ENCODE assay signal across 8 cellular contexts in the genomic region with DNA sequence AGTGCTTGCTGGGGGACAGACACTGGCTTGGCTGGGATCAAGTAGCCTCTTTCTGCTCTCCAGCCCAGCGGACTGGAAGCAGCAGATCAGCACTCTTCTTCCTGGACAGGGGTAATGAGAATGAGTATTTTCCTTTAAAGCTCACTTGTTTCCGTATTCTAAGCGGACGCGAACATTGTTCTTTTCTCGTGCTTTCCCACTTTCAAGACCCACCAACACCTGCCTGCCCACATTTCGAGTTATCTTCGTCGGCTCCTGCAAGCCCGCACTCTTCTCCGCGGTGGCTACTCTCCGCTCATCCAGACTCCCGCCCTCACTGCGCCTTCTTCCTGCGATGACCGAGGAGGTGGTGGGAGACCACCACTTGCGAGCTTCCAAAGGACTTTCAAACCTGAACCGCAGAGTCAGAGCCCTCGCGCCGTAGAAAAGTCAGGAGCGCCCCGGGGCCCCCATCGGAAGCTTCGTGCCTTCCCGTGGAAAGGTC. TPM values are rescaled to one million over a fixed set of nuclear protein-coding genes. Genes with fewer than 3 reads are reported as not detected.
DNase-seq lines count a peak whose midpoint lies in the region; ATAC-seq and TF ChIP-seq lines count a peak whose summit lies in the region.

No MANE protein-coding gene starts in this region.

- H3K9me3 ChIP-seq in muscle layer of colon (ENCODE audit: low read length): no peaks in the 10 kb centered on the region

- H3K9ac ChIP-seq in muscle layer of colon (ENCODE audit: low read length): peak overlapping the region; percentile 65

- H3K27me3 ChIP-seq in muscle layer of colon (ENCODE audit: control insufficient read depth in 1 of 2, insufficient read depth in 2 of 2, low read length in 2 of 2): no peaks in the 10 kb centered on the region

- peak; percentile 44 for DNase-seq in NCI-H510A treated with DMSO at 0.1 percent for 48 hours (lab: John Stamatoyannopoulos, UW)
- DNase-seq in NCI-H510A (lab: John Stamatoyannopoulos, UW): no peak
- DNase-seq in NCI-H1092 (lab: John Stamatoyannopoulos, UW): peak; percentile 28
- DNase-seq in activated CD4-positive, alpha-beta T cell treated with anti-CD3 and anti-CD28 coated beads, Interleukin-2, amount 50 U/mL, for 48 hours: peak; percentile 23 to 29
- DNase-seq in fibroblast of mammary gland (ENCODE audit: low read depth): peak; percentile 59

- WGBS in urinary bladder: under 1% methylated on average over 27 of the region's 27 CpGs

- ATAC-seq in HG03571 (IDR thresholded peaks at IDR 0.05; ENCODE audit: unreplicated experiment): no peak

- peaks cover 25% of the 10 kb centered on the region for H3K4me1 ChIP-seq in muscle layer of colon (ENCODE audit: insufficient read depth, low read length)
- no peaks in the 10 kb centered on the region for H3K4me1 ChIP-seq in urinary bladder (ENCODE audit: insufficient read depth)

- no peaks in the 10 kb centered on the region for H3K36me3 ChIP-seq in muscle layer of colon (ENCODE audit: insufficient read depth, low read length)
- H3K36me3 ChIP-seq in urinary bladder (ENCODE audit: insufficient read depth): no peaks in the 10 kb centered on the region

- no peak for TF ChIP-seq CTCF in fibroblast of mammary gland (conservative IDR thresholded peaks at IDR 0.05; ENCODE audit: control insufficient read depth, insufficient read depth, low read depth, low read length)

- H3K27ac ChIP-seq in muscle layer of colon (ENCODE audit: low read depth, low read length) (peak overlapping the region; percentile 90), urinary bladder (ENCODE audit: low read depth) (peak overlapping the region; percentile 27)

- H3K4me3 ChIP-seq in fibroblast of mammary gland (ENCODE audit: control insufficient read depth, low read depth, low read length) (peak overlapping the region; percentile 65), muscle layer of colon (ENCODE audit: low read depth in 1 of 2, low read length in 2 of 2) (peak overlapping the region; percentile 55 to 98), urinary bladder (ENCODE audit: low read depth, low read length) (peak overlapping the region; percentile 81)

RNA-seq across cellular contexts. Expression of a gene that starts 1.6 kb away (rescaled TPM):
- total RNA-seq in urinary bladder: 24.2 TPM
- 20.2 TPM for polyA plus RNA-seq in urinary bladder
